Comparison of ENCODE assay signal across 16 cellular contexts in genomic region chr20:59122377-59122932, GRCh38. TPM values are rescaled to one million over a fixed set of nuclear protein-coding genes. Genes with fewer than 3 reads are reported as not detected.
A peak's percentile ranks its signal among the peaks of the same experiment; 100 is the strongest.
DNase-seq lines count a peak whose midpoint lies in the region; ATAC-seq and TF ChIP-seq lines count a peak whose summit lies in the region.
"Had no signal": no experiment of that assay in that cellular context is flagged by ENCODE, and none has a peak within 500 bp of the region (broad histone marks: within the 10 kb centered on the region; RNA-seq: fewer than 3 reads in every experiment).

No MANE protein-coding gene starts in this region.

- no peak for DNase-seq in CD4-positive, alpha-beta T cell
- DNase-seq in natural killer cell treated with Interleukin-12 subunit alpha and Interleukin-12 subunit beta and Interleukin-15 and Interleukin-18, amount 100 ng/mL, for 72 hours (ENCODE audit: low spot score): no peak
- DNase-seq in RPMI8226 (no peak), testis (no peak), GM23248 (no peak)
- DNase-seq: adrenal gland, cortex of kidney, IMR-90, NCI-H1436, NCI-H774, SIG-M5 had no signal

- POLR2A ChIA-PET in CD4-positive, alpha-beta T cell (lab: Charles Lee): interaction anchor here (0.6 to 8.5 kb wide), 33 partner anchors 8 to 814 kb away, joined by 3 to 203 read pairs (median 7); partner anchors contain the start of genes ATP5F1E, PRELID3B and ZNF831

- peaks cover 3% of the 10 kb centered on the region for H3K9me3 ChIP-seq in CD4-positive, alpha-beta T cell (ENCODE audit: control insufficient read depth, low read length)
- H3K9me3 ChIP-seq in Loucy (ENCODE audit: insufficient read depth, low read depth, low read length): no peaks in the 10 kb centered on the region
- no peaks in the 10 kb centered on the region for H3K9me3 ChIP-seq in testis
- no peaks in the 10 kb centered on the region for H3K9me3 ChIP-seq in GM23248 (ENCODE audit: low read depth)
- H3K9me3 ChIP-seq: adrenal gland had no signal

- CTCF ChIA-PET in CD4-positive, alpha-beta T cell (lab: Charles Lee): interaction anchor here (1.3 to 4.2 kb wide), 9 partner anchors 12 to 100 kb away, joined by 3 to 42 read pairs (median 11); partner anchors contain the start of gene ZNF831

- H3K4me3 ChIP-seq in Loucy (ENCODE audit: low read length, poor library complexity, severe bottlenecking) (no peak overlapping the region), testis (no peak overlapping the region), GM23248 (no peak overlapping the region)
- H3K4me3 ChIP-seq: adrenal gland had no signal

- H3K9me3 Mint-ChIP-seq in CD4-positive, alpha-beta T cell: no peaks in the 10 kb centered on the region
- H3K9me3 Mint-ChIP-seq in activated naive CD4-positive, alpha-beta T cell treated with anti-CD3 and anti-CD28 coated beads, Interleukin-2, amount 50 U/mL, for 24 hours: no peaks in the 10 kb centered on the region
- peaks cover 2% of the 10 kb centered on the region for H3K9me3 Mint-ChIP-seq in natural killer cell treated with Interleukin-12 subunit alpha and Interleukin-12 subunit beta and Interleukin-15 and Interleukin-18, amount 100 ng/mL, for 72 hours
- H3K9me3 Mint-ChIP-seq: mesothelial cell of epicardium had no signal

- H3K27ac ChIP-seq in CD4-positive, alpha-beta T cell (ENCODE audit: low read depth, low read length): peak overlapping the region; percentile 77
- H3K27ac ChIP-seq in testis: no peak overlapping the region
- no peak overlapping the region for H3K27ac ChIP-seq in GM23248
- H3K27ac ChIP-seq: adrenal gland had no signal

- H2AFZ ChIP-seq in Loucy (ENCODE audit: low read length): no peak overlapping the region
- H2AFZ ChIP-seq in GM23248: no peak overlapping the region

- no peak for TF ChIP-seq POLR2A in testis (IDR thresholded peaks at IDR 0.05)

- no peak for TF ChIP-seq CTCF in CD4-positive, alpha-beta T cell (IDR thresholded peaks at IDR 0.05)
- TF ChIP-seq CTCF in Loucy (conservative IDR thresholded peaks at IDR 0.05; ENCODE audit: low read length): no peak
- TF ChIP-seq CTCF in testis (IDR thresholded peaks at IDR 0.05): no peak

- no peaks in the 10 kb centered on the region for H4K20me1 ChIP-seq in Loucy (ENCODE audit: insufficient read depth, low read length, poor library complexity, severe bottlenecking)
- H4K20me1 ChIP-seq in GM23248 (ENCODE audit: insufficient read depth): no peaks in the 10 kb centered on the region

- H3K79me2 ChIP-seq in Loucy (ENCODE audit: insufficient read depth, low read length): no peaks in the 10 kb centered on the region
- no peaks in the 10 kb centered on the region for H3K79me2 ChIP-seq in GM23248 (ENCODE audit: insufficient read depth)

- peak; percentile 12 for ATAC-seq in CD4-positive, alpha-beta T cell (ENCODE audit: poor library complexity)
- ATAC-seq in natural killer cell treated with Interleukin-12 subunit alpha and Interleukin-12 subunit beta and Interleukin-15 and Interleukin-18, amount 100 ng/mL, for 72 hours: no peak
- no peak for ATAC-seq in HG02885 (IDR thresholded peaks at IDR 0.05; ENCODE audit: poor library complexity, unreplicated experiment)

- peaks cover 94% of the 10 kb centered on the region for H3K4me1 Mint-ChIP-seq in CD4-positive, alpha-beta T cell (ENCODE audit: low read depth)
- peaks cover 96% of the 10 kb centered on the region for H3K4me1 Mint-ChIP-seq in activated naive CD4-positive, alpha-beta T cell treated with anti-CD3 and anti-CD28 coated beads, Interleukin-2, amount 50 U/mL, for 24 hours
- peaks cover 52% of the 10 kb centered on the region in 2 donors for H3K4me1 Mint-ChIP-seq in natural killer cell treated with Interleukin-12 subunit alpha and Interleukin-12 subunit beta and Interleukin-15 and Interleukin-18, amount 100 ng/mL, for 72 hours (ENCODE audit: low read depth in 2 of 2)

- H3K9me2 ChIP-seq in Loucy (replicated peaks; ENCODE audit: low read depth, low read length): no peaks in the 10 kb centered on the region
- H3K9me2 ChIP-seq in GM23248 (ENCODE audit: insufficient read depth): no peaks in the 10 kb centered on the region

- H3K4me1 ChIP-seq in Loucy (ENCODE audit: insufficient read depth, low read length, poor library complexity, severe bottlenecking) (peaks cover 16% of the 10 kb centered on the region), testis (peaks cover 6% of the 10 kb centered on the region), GM23248 (ENCODE audit: insufficient read depth) (no peaks in the 10 kb centered on the region)
- H3K4me1 ChIP-seq: adrenal gland had no signal

- intact Hi-C loops in CD4-positive, alpha-beta T cell (cut with DNase I, micrococcal nuclease): loop anchor here (2.0 to 5.0 kb wide), 6 partner anchors 24 to 130 kb away; no protein-coding TSS in a partner anchor
- intact Hi-C loops in testis (cut with DNase I; ENCODE audit: low total_unique reads): no loop called here

- H3K4me3 Mint-ChIP-seq in CD4-positive, alpha-beta T cell: peak overlapping the region; percentile 87
- peak overlapping the region; percentile 88 for H3K4me3 Mint-ChIP-seq in activated naive CD4-positive, alpha-beta T cell treated with anti-CD3 and anti-CD28 coated beads, Interleukin-2, amount 50 U/mL, for 24 hours
- peak overlapping the region; percentile 63 for H3K4me3 Mint-ChIP-seq in natural killer cell treated with Interleukin-12 subunit alpha and Interleukin-12 subunit beta and Interleukin-15 and Interleukin-18, amount 100 ng/mL, for 72 hours
- H3K4me3 Mint-ChIP-seq: mesothelial cell of epicardium had no signal

- H3F3A ChIP-seq in Loucy (ENCODE audit: low read depth) (no peaks in the 10 kb centered on the region), GM23248 (ENCODE audit: insufficient read depth) (no peaks in the 10 kb centered on the region)

- peak overlapping the region; percentile 99 for H3K27ac Mint-ChIP-seq in CD4-positive, alpha-beta T cell
- peak overlapping the region; percentile 100 for H3K27ac Mint-ChIP-seq in activated naive CD4-positive, alpha-beta T cell treated with anti-CD3 and anti-CD28 coated beads, Interleukin-2, amount 50 U/mL, for 24 hours
- H3K27ac Mint-ChIP-seq in natural killer cell treated with Interleukin-12 subunit alpha and Interleukin-12 subunit beta and Interleukin-15 and Interleukin-18, amount 100 ng/mL, for 72 hours: peak overlapping the region; percentile 48 to 79
- H3K27ac Mint-ChIP-seq: mesothelial cell of epicardium had no signal

- no peaks in the 10 kb centered on the region for H3K27me3 ChIP-seq in CD4-positive, alpha-beta T cell (ENCODE audit: control insufficient read depth, insufficient read depth, low read length)
- H3K27me3 ChIP-seq in Loucy (ENCODE audit: insufficient read depth, low read length, poor library complexity, severe bottlenecking): no peaks in the 10 kb centered on the region
- no peaks in the 10 kb centered on the region for H3K27me3 ChIP-seq in testis
- H3K27me3 ChIP-seq in GM23248 (replicated peaks; ENCODE audit: insufficient read depth): no peaks in the 10 kb centered on the region; the same call in 1 of the 2 replicates
- H3K27me3 ChIP-seq: adrenal gland had no signal

- in situ Hi-C loops in GM23248 (cut with MboI): no loop called here

- H3K36me3 Mint-ChIP-seq in CD4-positive, alpha-beta T cell (ENCODE audit: low read depth): no peaks in the 10 kb centered on the region
- peaks cover 1% of the 10 kb centered on the region for H3K36me3 Mint-ChIP-seq in activated naive CD4-positive, alpha-beta T cell treated with anti-CD3 and anti-CD28 coated beads, Interleukin-2, amount 50 U/mL, for 24 hours
- no peaks in the 10 kb centered on the region for H3K36me3 Mint-ChIP-seq in natural killer cell treated with Interleukin-12 subunit alpha and Interleukin-12 subunit beta and Interleukin-15 and Interleukin-18, amount 100 ng/mL, for 72 hours
- H3K36me3 Mint-ChIP-seq: mesothelial cell of epicardium had no signal

- no peaks in the 10 kb centered on the region for H3K36me3 ChIP-seq in Loucy (ENCODE audit: insufficient read depth, low read length)
- no peaks in the 10 kb centered on the region for H3K36me3 ChIP-seq in testis (ENCODE audit: low read depth, missing control alignments)
- no peaks in the 10 kb centered on the region for H3K36me3 ChIP-seq in GM23248 (ENCODE audit: low read depth)
- H3K36me3 ChIP-seq: adrenal gland had no signal

- peak overlapping the region; percentile 26 for H3K4me2 ChIP-seq in Loucy (ENCODE audit: low read depth, low read length, poor library complexity, severe bottlenecking)
- H3K4me2 ChIP-seq in GM23248 (ENCODE audit: unreplicated experiment): no peak overlapping the region

- no peaks in the 10 kb centered on the region for H3K27me3 Mint-ChIP-seq in CD4-positive, alpha-beta T cell
- H3K27me3 Mint-ChIP-seq in activated naive CD4-positive, alpha-beta T cell treated with anti-CD3 and anti-CD28 coated beads, Interleukin-2, amount 50 U/mL, for 24 hours: no peaks in the 10 kb centered on the region
- H3K27me3 Mint-ChIP-seq in natural killer cell treated with Interleukin-12 subunit alpha and Interleukin-12 subunit beta and Interleukin-15 and Interleukin-18, amount 100 ng/mL, for 72 hours: no peaks in the 10 kb centered on the region

- WGBS in testis, 2 donors: 83 to 87% methylated on average over 6 of the region's 6 CpGs
- WGBS in GM23248 (ENCODE audit: low coverage in 1 of 2, low lambda C conversion rate in 2 of 2, missing lambda C conversion rate in 2 of 2), 2 experiments: 23 to 35% methylated on average over 6 of the region's 6 CpGs

- H3K9ac ChIP-seq in Loucy (ENCODE audit: low read depth, low read length, poor library complexity, severe bottlenecking) (no peak overlapping the region), GM23248 (no peak overlapping the region)

RNA-seq across cellular contexts. Expression of gene ZNF831, which starts 41.2 kb away (rescaled TPM):
- 10 to 100 TPM; 24.9 to 25.9 TPM for total RNA-seq in CD4-positive, alpha-beta T cell
- total RNA-seq in natural killer cell treated with Interleukin-12 subunit alpha and Interleukin-12 subunit beta and Interleukin-15 and Interleukin-18, amount 100 ng/mL, for 72 hours: 1 to 10 TPM; 3.3 to 5.7 TPM
- total RNA-seq in testis: 1 to 10 TPM; 4.0 to 4.8 TPM
- polyA plus RNA-seq in testis (ENCODE audit: insufficient read depth, low read depth, low replicate concordance) (0.99 TPM), GM23248 (2016; fragmentation: Nextera tagmentation; extraction: Ambion mirVana) (not detected in 2 replicates)
- total RNA-seq in GM23248 (2014; rRNA removed; shearing (Covaris generic)): not detected in 2 replicates
- total RNA-seq: IMR-90, renal cortical epithelial cell had no signal
- polyA plus RNA-seq: IMR-90 had no signal
